In the genomic region with DNA sequence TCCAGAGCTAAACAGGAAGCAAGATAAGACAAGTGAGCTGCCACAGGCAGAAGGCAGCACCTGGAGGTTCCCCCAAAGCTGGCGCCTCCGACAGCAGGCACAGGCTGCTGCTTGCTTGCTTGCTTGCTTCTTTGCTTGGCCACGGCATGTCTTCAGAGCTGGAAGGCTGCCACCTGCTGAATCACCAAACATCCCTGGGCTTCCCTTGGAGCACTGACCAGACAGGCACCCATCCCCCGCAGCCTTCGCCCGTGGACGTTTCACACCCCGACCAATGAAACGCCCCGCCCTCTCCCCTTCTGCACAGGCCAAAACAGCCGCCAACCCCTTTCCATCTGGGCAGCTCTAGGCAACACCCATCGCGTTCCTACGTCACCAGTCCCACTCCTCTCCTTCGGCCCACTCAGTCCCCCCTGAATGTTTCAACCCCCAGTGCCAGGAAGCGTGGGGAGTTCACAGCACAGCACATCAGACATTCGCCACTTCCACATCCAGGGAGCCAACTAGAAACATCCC, we compare ENCODE assay signal across 8 cellular contexts. TPM values are rescaled to one million over a fixed set of nuclear protein-coding genes. Genes with fewer than 3 reads are reported as not detected.
DNase-seq lines count a peak whose midpoint lies in the region; ATAC-seq and TF ChIP-seq lines count a peak whose summit lies in the region.

No MANE protein-coding gene starts in this region.

- H3K27me3 ChIP-seq in foreskin keratinocyte (no peaks in the 10 kb centered on the region), neural progenitor cell (peaks cover 5% of the 10 kb centered on the region), testis (no peaks in the 10 kb centered on the region)

- no peak overlapping the region for H2AFZ ChIP-seq in neural progenitor cell (replicated peaks)

- H3K4me1 Mint-ChIP-seq in neural progenitor cell = peaks cover 29% of the 10 kb centered on the region

- H3K4me1 ChIP-seq in foreskin keratinocyte (peaks cover 30% of the 10 kb centered on the region), neural progenitor cell (peaks cover 16% of the 10 kb centered on the region), testis (peaks cover 6% of the 10 kb centered on the region)

- H3K4me3 Mint-ChIP-seq in neural progenitor cell = peak overlapping the region; percentile 95

- intact Hi-C loops in testis (cut with DNase I; ENCODE audit: low total_unique reads) = loop anchor here (10.0 kb wide), 1 partner anchor 207 kb away; no protein-coding TSS in a partner anchor

- H3K9me3 ChIP-seq in neural progenitor cell (ENCODE audit: low read depth) = no peaks in the 10 kb centered on the region
- no peaks in the 10 kb centered on the region for H3K9me3 ChIP-seq in testis

- H3K27ac Mint-ChIP-seq in neural progenitor cell = peak overlapping the region; percentile 44

- peak; percentile 69 for DNase-seq in D341Med (ENCODE audit: low spot score)
- peak; percentile 94 for DNase-seq in HT1080 (ENCODE audit: low read depth)
- DNase-seq in RPMI8226 = peak; percentile 94
- peak; percentile 48 for DNase-seq in activated gamma-delta T cell treated with anti-CD3 and anti-CD28 coated beads, Interleukin-2, amount 50 U/mL, for 16 hours (ENCODE audit: low read depth)
- peak; percentile 91 to 95 for DNase-seq in foreskin keratinocyte
- DNase-seq in neural progenitor cell (ENCODE audit: low spot score) = peak; percentile 66
- peak; percentile 99 for DNase-seq in testis

- H3K27ac ChIP-seq in foreskin keratinocyte = peak overlapping the region; percentile 41
- no peak overlapping the region for H3K27ac ChIP-seq in neural progenitor cell
- H3K27ac ChIP-seq in testis = peak overlapping the region; percentile 99 to 100

- H3F3A ChIP-seq in neural progenitor cell (ENCODE audit: low read depth) = peaks cover 41% of the 10 kb centered on the region

- no peaks in the 10 kb centered on the region for H3K9me3 Mint-ChIP-seq in neural progenitor cell

- H3K36me3 Mint-ChIP-seq in neural progenitor cell = no peaks in the 10 kb centered on the region

- H3K4me2 ChIP-seq in neural progenitor cell = peak overlapping the region; percentile 89

- H3K9ac ChIP-seq in neural progenitor cell = no peak overlapping the region

- WGBS in testis, 2 donors = 0% methylated on average over 14 to 17 of the region's 17 CpGs

- TF ChIP-seq POLR2A in testis (IDR thresholded peaks at IDR 0.05) = peak; percentile 13

- H3K36me3 ChIP-seq in neural progenitor cell = no peaks in the 10 kb centered on the region
- H3K36me3 ChIP-seq in testis (ENCODE audit: low read depth, missing control alignments) = no peaks in the 10 kb centered on the region

- H3K79me2 ChIP-seq in neural progenitor cell (ENCODE audit: low read depth) = peaks cover 37% of the 10 kb centered on the region

- peak; percentile 52 for TF ChIP-seq CTCF in foreskin keratinocyte (conservative IDR thresholded peaks at IDR 0.05)
- peak; percentile 3 for TF ChIP-seq CTCF in neural progenitor cell (IDR thresholded peaks at IDR 0.05)
- TF ChIP-seq CTCF in testis (IDR thresholded peaks at IDR 0.05) = peak in 1 of 3 experiments; percentile 3

- H3K27me3 Mint-ChIP-seq in neural progenitor cell (ENCODE audit: insufficient read depth, low read depth) = peaks cover 3% of the 10 kb centered on the region

- peak overlapping the region; percentile 71 for H3K4me3 ChIP-seq in neural progenitor cell
- H3K4me3 ChIP-seq in testis = peak overlapping the region; percentile 79 to 96

- H4K20me1 ChIP-seq in neural progenitor cell (ENCODE audit: low read depth) = peaks cover 30% of the 10 kb centered on the region

- ATAC-seq in GM21367 (IDR thresholded peaks at IDR 0.05; ENCODE audit: unreplicated experiment) = peak; percentile 23
- peak; percentile 45 for ATAC-seq in foreskin keratinocyte

RNA-seq across cellular contexts. Expression of gene SGMS1, which starts 1.7 kb away (rescaled TPM):
- total RNA-seq in HT1080 (2014; rRNA removed; shearing (Covaris generic)) = 36.1 and 54.7 TPM in 2 replicates
- polyA plus RNA-seq in HT1080 (2015; cell fraction: cytosol; rRNA removed) = 19.3 and 23.0 TPM in 2 replicates
- polyA plus RNA-seq in HT1080 (2015; cell fraction: nucleus; rRNA removed) = 14.7 and 20.5 TPM in 2 replicates
- total RNA-seq in foreskin keratinocyte = 25.3 and 27.3 TPM in 2 replicates
- polyA plus RNA-seq in foreskin keratinocyte = 6.7 and 8.3 TPM in 2 replicates
- 9.2 and 10.3 TPM in 2 replicates for total RNA-seq in neural progenitor cell (ENCODE audit: low replicate concordance)
- 10 to 100 TPM; 63.2 to 90.9 TPM for total RNA-seq in testis
- 30.6 TPM for polyA plus RNA-seq in testis (ENCODE audit: insufficient read depth, low read depth, low replicate concordance)

Comparison
In these comparisons a context has a peak if more than half of its experiments do, and no peak if none do; other contexts are left out.
1. DNase-seq: peak in every context shown above with its lines; median percentile 99 in testis; 94 in HT1080; 94 in RPMI8226; 93 in foreskin keratinocyte; 69 in D341Med; 66 in neural progenitor cell; 48 in activated gamma-delta T cell treated with anti-CD3 and anti-CD28 coated beads, Interleukin-2, amount 50 U/mL, for 16 hours.